ENCODE assay signal across 6 cellular contexts in genomic region chr22:38699784-38700183, GRCh38. TPM values are rescaled to one million over a fixed set of nuclear protein-coding genes. Genes with fewer than 3 reads are reported as not detected.
DNase-seq lines count a peak whose midpoint lies in the region; ATAC-seq, FAIRE-seq and TF ChIP-seq lines count a peak whose summit lies in the region.

No MANE protein-coding gene starts in this region.

- H3K36me3 Mint-ChIP-seq in neural crest cell (ENCODE audit: low read depth) = peaks cover 2% of the 10 kb centered on the region

- H3K4me3 Mint-ChIP-seq in neural crest cell = peak overlapping the region; percentile 94

- DNase-seq in Jurkat, Clone E6-1 (ENCODE audit: low read depth, low spot score) = no peak
- DNase-seq in bronchial epithelial cell (ENCODE audit: low read depth) = peak; percentile 49
- no peak for DNase-seq in neural crest cell (ENCODE audit: low read depth, low spot score)
- no peak for DNase-seq in NCI-H187 treated with DMSO at 0.1 percent for 48 hours (lab: John Stamatoyannopoulos, UW)
- no peak for DNase-seq in GM20000 (ENCODE audit: low spot score)

- no peak for FAIRE-seq in bronchial epithelial cell (lab: Jason Lieb, UNC)

- H3K27me3 Mint-ChIP-seq in neural crest cell (ENCODE audit: low read depth) = peaks cover 2% of the 10 kb centered on the region

- no peaks in the 10 kb centered on the region for H3K27me3 ChIP-seq in bronchial epithelial cell (ENCODE audit: control insufficient read depth, insufficient read depth, low read length)

- H3K9me3 Mint-ChIP-seq in neural crest cell = no peaks in the 10 kb centered on the region

- no peak for ATAC-seq in GM19395 (IDR thresholded peaks at IDR 0.05; ENCODE audit: unreplicated experiment)

- H3K4me1 Mint-ChIP-seq in neural crest cell = peaks cover 53% of the 10 kb centered on the region

- TF ChIP-seq CTCF in bronchial epithelial cell (IDR thresholded peaks at IDR 0.05; ENCODE audit: insufficient read depth, low read length, severe bottlenecking) (no peak), neural crest cell (conservative IDR thresholded peaks at IDR 0.05) (no peak), GM20000 (IDR thresholded peaks at IDR 0.05; ENCODE audit: extremely low read depth, missing control alignments) (no peak)

- peak overlapping the region; percentile 75 for H3K4me3 ChIP-seq in Jurkat, Clone E6-1 (ENCODE audit: low read length)
- H3K4me3 ChIP-seq in bronchial epithelial cell (ENCODE audit: low read depth, low read length) = peak overlapping the region; percentile 85

- H3K27ac Mint-ChIP-seq in neural crest cell (ENCODE audit: unreplicated experiment) = peak overlapping the region; percentile 81

- H3K36me3 ChIP-seq in bronchial epithelial cell (ENCODE audit: control insufficient read depth, insufficient read depth, low read length) = no peaks in the 10 kb centered on the region

RNA-seq across cellular contexts. Expression of gene JOSD1, which starts 1.0 kb away (rescaled TPM):
- polyA plus RNA-seq in Jurkat, Clone E6-1 (2012; ENCODE audit: insufficient read depth, insufficient read length) = 42.9 TPM
- 123 and 147 TPM in 2 replicates for total RNA-seq in bronchial epithelial cell
- total RNA-seq in neural crest cell = 50.5 and 51.8 TPM in 2 replicates

RNA-seq across cellular contexts. Expression of gene GTPBP1, which starts 6.0 kb away (rescaled TPM):
- polyA plus RNA-seq in Jurkat, Clone E6-1 (2012; ENCODE audit: insufficient read depth, insufficient read length) = 45.2 TPM
- 28.7 and 47.0 TPM in 2 replicates for total RNA-seq in bronchial epithelial cell
- 73.3 and 75.6 TPM in 2 replicates for total RNA-seq in neural crest cell

RNA-seq across cellular contexts. Expression of gene TOMM22, which starts 18.0 kb away (rescaled TPM):
- 160 TPM for polyA plus RNA-seq in Jurkat, Clone E6-1 (2012; ENCODE audit: insufficient read depth, insufficient read length)
- total RNA-seq in bronchial epithelial cell = 42.9 and 70.0 TPM in 2 replicates
- total RNA-seq in neural crest cell = 105 and 107 TPM in 2 replicates

RNA-seq across cellular contexts. Expression of gene CBY1, which starts 43.3 kb away (rescaled TPM):
- 13.9 TPM for polyA plus RNA-seq in Jurkat, Clone E6-1 (2012; ENCODE audit: insufficient read depth, insufficient read length)
- total RNA-seq in bronchial epithelial cell (16.1 and 22.0 TPM in 2 replicates), neural crest cell (39.1 and 39.4 TPM in 2 replicates)

RNA-seq across cellular contexts. Expression of gene FAM227A, which starts 43.6 kb away (rescaled TPM):
- polyA plus RNA-seq in Jurkat, Clone E6-1 (2012; ENCODE audit: insufficient read depth, insufficient read length) = 2.8 TPM
- total RNA-seq in bronchial epithelial cell (0.26 and 0.38 TPM in 2 replicates), neural crest cell (7.3 and 7.8 TPM in 2 replicates)
